ENCODE assay signal across 20 cellular contexts in genomic region chr4:159023741-159024140, GRCh38.
DNase-seq lines count a peak whose midpoint lies in the region; ATAC-seq, FAIRE-seq and TF ChIP-seq lines count a peak whose summit lies in the region.
"Had no signal": no experiment of that assay in that cellular context is flagged by ENCODE, and none has a peak within 500 bp of the region (broad histone marks: within the 10 kb centered on the region; RNA-seq: fewer than 3 reads in every experiment).

No MANE protein-coding gene starts in this region.

- intact Hi-C loops in HepG2 (cut with micrococcal nuclease; ENCODE audit: unreplicated experiment) (no loop called here), right lobe of liver (cut with DNase I) (no loop called here)

- H3K27ac ChIP-seq in HepG2 (ENCODE audit: extremely low read length, insufficient read depth, low read length) (no peak overlapping the region), right lobe of liver (no peak overlapping the region), muscle layer of colon (ENCODE audit: low read depth, low read length) (peak overlapping the region; percentile 12), Peyer's patch (peak overlapping the region in 1 of 4 donors; percentile 21)
- H3K27ac ChIP-seq: SK-N-MC had no signal

- no peak overlapping the region for H3K9ac ChIP-seq in HepG2 (ENCODE audit: insufficient read depth, low read depth, low read length)
- no peak overlapping the region for H3K9ac ChIP-seq in muscle layer of colon (ENCODE audit: low read length)

- no peak for DNase-seq in HepG2 (ENCODE audit: low spot score)
- no peak for DNase-seq in right lobe of liver
- no peak for DNase-seq in endothelial cell (ENCODE audit: low spot score)
- no peak for DNase-seq in Peyer's patch
- no peak for DNase-seq in HPDE6-E6E7 (ENCODE audit: extremely low spot score)
- no peak for DNase-seq in NCI-H187 (lab: John Stamatoyannopoulos, UW)
- DNase-seq in H4 (ENCODE audit: low spot score): no peak
- DNase-seq: CD4-positive, alpha-beta T cell; DMS79; GDM1; IMR-90; NCI-H2029 treated with DMSO at 0.1 percent for 48 hours; NCI-H226; NCI-H526 treated with DMSO at 0.1 percent for 48 hours; NK-92 treated with Interleukin-12 subunit alpha and Interleukin-12 subunit beta, amount 100 ng/mL, for 24 hours; OCI-M1 had no signal

- TF ChIP-seq EP300 in HepG2 (IDR thresholded peaks at IDR 0.05; ENCODE audit: low read depth in 2 of 2, low read length in 2 of 2) (no peak), HepG2 (CRISPR knock-in tag; IDR thresholded peaks at IDR 0.05; ENCODE audit: borderline replicate concordance) (no peak)

- TF ChIP-seq CTCF in HepG2 (CRISPR knock-in tag; IDR thresholded peaks at IDR 0.05) (no peak), right lobe of liver (IDR thresholded peaks at IDR 0.05) (no peak), endothelial cell (IDR thresholded peaks at IDR 0.05; ENCODE audit: unreplicated experiment) (no peak), Peyer's patch (IDR thresholded peaks at IDR 0.05) (no peak)

- H3K36me3 ChIP-seq in HepG2 (replicated peaks in 1 of 2; ENCODE audit: control insufficient read depth in 1 of 2, insufficient read depth in 2 of 2, low read length in 2 of 2) (no peaks in the 10 kb centered on the region), right lobe of liver (no peaks in the 10 kb centered on the region), muscle layer of colon (ENCODE audit: insufficient read depth, low read length) (no peaks in the 10 kb centered on the region), Peyer's patch (no peaks in the 10 kb centered on the region)

- peak overlapping the region; percentile 77 for H2AFZ ChIP-seq in HepG2 (ENCODE audit: low read length)

- no TSS peak for BruUV-seq in HepG2 (replicated peaks; lab: Mats Ljungman, UMichigan)

- H3K36me3 Mint-ChIP-seq in endothelial cell (ENCODE audit: low read depth, unreplicated experiment): no peaks in the 10 kb centered on the region

- peak overlapping the region; percentile 16 for H3K27ac Mint-ChIP-seq in endothelial cell (ENCODE audit: unreplicated experiment)
- H3K27ac Mint-ChIP-seq: B cell; CD4-positive, alpha-beta T cell had no signal

- H3K4me1 Mint-ChIP-seq in endothelial cell (ENCODE audit: unreplicated experiment): peaks cover 40% of the 10 kb centered on the region

- H3K27me3 Mint-ChIP-seq in endothelial cell (ENCODE audit: unreplicated experiment): peaks cover 1% of the 10 kb centered on the region
- H3K27me3 Mint-ChIP-seq: CD4-positive, alpha-beta T cell had no signal

- no peak overlapping the region for H3K4me3 ChIP-seq in HepG2 (replicated peaks in 1 of 3; ENCODE audit: insufficient read depth in 1 of 3, low read depth in 2 of 3, low read length in 3 of 3)
- no peak overlapping the region for H3K4me3 ChIP-seq in right lobe of liver
- no peak overlapping the region for H3K4me3 ChIP-seq in muscle layer of colon (ENCODE audit: low read depth in 1 of 2, low read length in 2 of 2)
- no peak overlapping the region for H3K4me3 ChIP-seq in Peyer's patch
- H3K4me3 ChIP-seq: SK-N-MC had no signal

- peak; percentile 55 for ATAC-seq in HepG2
- ATAC-seq in right lobe of liver: no peak

- H3K4me2 ChIP-seq in HepG2 (ENCODE audit: low read depth, low read length): no peak overlapping the region

- POLR2A ChIA-PET in HepG2 (lab: Yijun Ruan, JAX): no interaction called here

- no peak overlapping the region for H3K4me3 Mint-ChIP-seq in endothelial cell (ENCODE audit: unreplicated experiment)
- H3K4me3 Mint-ChIP-seq: B cell; CD4-positive, alpha-beta T cell had no signal

- TF ChIP-seq POLR2A in HepG2 (IDR thresholded peaks at IDR 0.05; ENCODE audit: insufficient read depth in 1 of 2, low read depth in 2 of 2, low read length in 2 of 2): no peak
- TF ChIP-seq POLR2A in right lobe of liver (IDR thresholded peaks at IDR 0.05): no peak
- no peak for TF ChIP-seq POLR2A in Peyer's patch (IDR thresholded peaks at IDR 0.05)

- CTCF ChIA-PET in HepG2 (lab: Yijun Ruan, JAX; ENCODE audit: low intra/inter-chr PET ratio, low total read pairs): no interaction called here

- H3K9me3 Mint-ChIP-seq in endothelial cell (ENCODE audit: unreplicated experiment): no peaks in the 10 kb centered on the region
- H3K9me3 Mint-ChIP-seq: CD4-positive, alpha-beta T cell had no signal

- in situ Hi-C loops in HepG2 (cut with HindIII; ENCODE audit: extremely low pct_ligation_motif_present, low pct_unique_long_range_greater_than_20kb): loop anchor here (10.0 to 25.0 kb wide), 2 partner anchors 151 to 286 kb away; no protein-coding TSS in a partner anchor

- no peak for FAIRE-seq in HepG2 (lab: Jason Lieb, UNC)
- FAIRE-seq: GM12892 had no signal

- H4K20me1 ChIP-seq in HepG2 (ENCODE audit: insufficient read depth, low read length): no peaks in the 10 kb centered on the region

- H3K79me2 ChIP-seq in HepG2 (ENCODE audit: insufficient read depth, low read length): no peaks in the 10 kb centered on the region

- no peaks in the 10 kb centered on the region for H3K27me3 ChIP-seq in HepG2 (ENCODE audit: control insufficient read depth in 1 of 2, insufficient read depth in 2 of 2, low read length in 2 of 2)
- no peaks in the 10 kb centered on the region for H3K27me3 ChIP-seq in right lobe of liver
- no peaks in the 10 kb centered on the region for H3K27me3 ChIP-seq in muscle layer of colon (ENCODE audit: control insufficient read depth in 1 of 2, insufficient read depth in 2 of 2, low read length in 2 of 2)
- no peaks in the 10 kb centered on the region for H3K27me3 ChIP-seq in Peyer's patch

- 30% methylated on average over 3 of the region's 3 CpGs for WGBS in HepG2 (ENCODE audit: low lambda C conversion rate)
- 73% methylated on average over 3 of the region's 3 CpGs for WGBS in right lobe of liver (ENCODE audit: insufficient coverage, low coverage, low lambda C conversion rate, missing lambda C conversion rate)

- H3K4me1 ChIP-seq in HepG2 (ENCODE audit: insufficient read depth, low read length) (peaks cover 9% of the 10 kb centered on the region), right lobe of liver (no peaks in the 10 kb centered on the region), muscle layer of colon (ENCODE audit: insufficient read depth, low read length) (peaks cover 29% of the 10 kb centered on the region), Peyer's patch (no peaks in the 10 kb centered on the region)

- no peaks in the 10 kb centered on the region for H3K9me3 ChIP-seq in HepG2 (ENCODE audit: low read length)
- H3K9me3 ChIP-seq in right lobe of liver: no peaks in the 10 kb centered on the region
- no peaks in the 10 kb centered on the region for H3K9me3 ChIP-seq in muscle layer of colon (ENCODE audit: low read length)
- no peaks in the 10 kb centered on the region for H3K9me3 ChIP-seq in Peyer's patch

- TF ChIP-seq RAD21 in HepG2 (CRISPR knock-in tag; IDR thresholded peaks at IDR 0.05): no peak

TF ChIP-seq in HepG2, 621 proteins besides CTCF, POLR2A, EP300 and RAD21 (continues in another document):
- TF ChIP-seq, protein P1, sequence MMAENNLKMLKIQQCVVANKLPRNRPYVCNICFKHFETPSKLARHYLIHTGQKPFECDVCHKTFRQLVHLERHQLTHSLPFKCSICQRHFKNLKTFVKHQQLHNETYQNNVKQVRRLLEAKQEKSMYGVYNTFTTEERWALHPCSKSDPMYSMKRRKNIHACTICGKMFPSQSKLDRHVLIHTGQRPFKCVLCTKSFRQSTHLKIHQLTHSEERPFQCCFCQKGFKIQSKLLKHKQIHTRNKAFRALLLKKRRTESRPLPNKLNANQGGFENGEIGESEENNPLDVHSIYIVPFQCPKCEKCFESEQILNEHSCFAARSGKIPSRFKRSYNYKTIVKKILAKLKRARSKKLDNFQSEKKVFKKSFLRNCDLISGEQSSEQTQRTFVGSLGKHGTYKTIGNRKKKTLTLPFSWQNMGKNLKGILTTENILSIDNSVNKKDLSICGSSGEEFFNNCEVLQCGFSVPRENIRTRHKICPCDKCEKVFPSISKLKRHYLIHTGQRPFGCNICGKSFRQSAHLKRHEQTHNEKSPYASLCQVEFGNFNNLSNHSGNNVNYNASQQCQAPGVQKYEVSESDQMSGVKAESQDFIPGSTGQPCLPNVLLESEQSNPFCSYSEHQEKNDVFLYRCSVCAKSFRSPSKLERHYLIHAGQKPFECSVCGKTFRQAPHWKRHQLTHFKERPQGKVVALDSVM (CRISPR knock-in tag; IDR thresholded peaks at IDR 0.05): no peak
- TF ChIP-seq ZBTB3 (CRISPR knock-in tag; IDR thresholded peaks at IDR 0.05; ENCODE audit: borderline replicate concordance, low read depth) (no peak), ZNF251 (CRISPR knock-in tag; IDR thresholded peaks at IDR 0.05) (no peak)
